Comparison of ENCODE assay signal across 1 cellular context in the genomic region with DNA sequence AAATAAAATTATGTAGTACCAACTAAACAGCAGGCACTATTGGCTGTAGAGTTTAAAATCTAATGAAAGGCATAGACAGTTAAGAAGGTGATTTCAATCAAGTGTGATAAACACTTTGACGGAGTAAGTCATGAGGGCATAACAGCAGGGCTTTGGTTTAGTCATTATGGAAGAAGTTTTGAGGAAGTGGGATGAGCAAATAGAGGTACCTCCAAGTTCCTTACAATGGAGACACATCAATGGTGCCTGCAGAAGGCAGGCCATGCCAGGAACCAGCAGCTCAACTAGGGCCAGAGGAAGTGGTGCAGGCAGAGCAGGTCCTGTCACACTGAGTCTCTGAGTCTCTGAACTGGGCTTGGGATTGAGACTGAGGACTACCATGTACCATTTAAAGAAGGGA.
TF ChIP-seq lines count a peak whose summit lies in the region.

No MANE protein-coding gene starts in this region.

TF ChIP-seq in GM12878, 131 proteins besides CTCF, POLR2A, EP300 and RAD21 (continued from another document):
- TF ChIP-seq SPI1 (IDR thresholded peaks at IDR 0.05; ENCODE audit: borderline replicate concordance, insufficient read depth, low read depth, low read length) (peak; percentile 70; the same call in 1 of the 2 replicates), CBFB (IDR thresholded peaks at IDR 0.05; ENCODE audit: low read depth) (no peak), PAX5 (IDR thresholded peaks at IDR 0.05; ENCODE audit: borderline replicate concordance, low read depth, low read length) (no peak), RCOR1 (conservative IDR thresholded peaks at IDR 0.05; ENCODE audit: low read depth, low read length) (no peak)
- TF ChIP-seq, protein P1, sequence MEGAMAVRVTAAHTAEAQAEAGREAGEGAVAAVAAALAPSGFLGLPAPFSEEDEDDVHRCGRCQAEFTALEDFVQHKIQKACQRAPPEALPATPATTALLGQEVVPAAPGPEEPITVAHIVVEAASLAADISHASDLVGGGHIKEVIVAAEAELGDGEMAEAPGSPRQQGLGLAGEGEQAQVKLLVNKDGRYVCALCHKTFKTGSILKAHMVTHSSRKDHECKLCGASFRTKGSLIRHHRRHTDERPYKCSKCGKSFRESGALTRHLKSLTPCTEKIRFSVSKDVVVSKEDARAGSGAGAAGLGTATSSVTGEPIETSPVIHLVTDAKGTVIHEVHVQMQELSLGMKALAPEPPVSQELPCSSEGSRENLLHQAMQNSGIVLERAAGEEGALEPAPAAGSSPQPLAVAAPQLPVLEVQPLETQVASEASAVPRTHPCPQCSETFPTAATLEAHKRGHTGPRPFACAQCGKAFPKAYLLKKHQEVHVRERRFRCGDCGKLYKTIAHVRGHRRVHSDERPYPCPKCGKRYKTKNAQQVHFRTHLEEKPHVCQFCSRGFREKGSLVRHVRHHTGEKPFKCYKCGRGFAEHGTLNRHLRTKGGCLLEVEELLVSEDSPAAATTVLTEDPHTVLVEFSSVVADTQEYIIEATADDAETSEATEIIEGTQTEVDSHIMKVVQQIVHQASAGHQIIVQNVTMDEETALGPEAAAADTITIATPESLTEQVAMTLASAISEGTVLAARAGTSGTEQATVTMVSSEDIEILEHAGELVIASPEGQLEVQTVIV (IDR thresholded peaks at IDR 0.05; ENCODE audit: borderline replicate concordance, partially characterized antibody) = no peak
